In genomic region chr6:3592371-3592941, GRCh38 we compare ENCODE assay signal across 1 cellular context.
TF ChIP-seq lines count a peak whose summit lies in the region.

No MANE protein-coding gene starts in this region.

TF ChIP-seq in HEK293, 187 proteins besides CTCF, POLR2A, EP300 and RAD21 (continued from another document):
- TF ChIP-seq ZNF629 (tag by site-specific recombination; IDR thresholded peaks at IDR 0.05): 0 out of 2 replicates have a peak, but pooled peaks have one; percentile 25
- no peak for TF ChIP-seq ZNF426 (tag by site-specific recombination; IDR thresholded peaks at IDR 0.05)
- TF ChIP-seq ZNF2 (tag by site-specific recombination; IDR thresholded peaks at IDR 0.05): no peak
- no peak for TF ChIP-seq ZNF335 (tag by site-specific recombination; conservative IDR thresholded peaks at IDR 0.05)
- TF ChIP-seq ZNF26 (tag by site-specific recombination; IDR thresholded peaks at IDR 0.05): peak; percentile 38; the same call in 1 of the 2 replicates
- TF ChIP-seq ZNF692 (tag by site-specific recombination; IDR thresholded peaks at IDR 0.05): peak; percentile 40; the same call in 1 of the 2 replicates
- 0 out of 2 replicates have a peak, but pooled peaks have one; percentile 25 for TF ChIP-seq ZNF600 (tag by site-specific recombination; IDR thresholded peaks at IDR 0.05)
- 0 out of 2 replicates have a peak, but pooled peaks have one; percentile 9 for TF ChIP-seq ATF2 (tag by site-specific recombination; IDR thresholded peaks at IDR 0.05; ENCODE audit: low read depth)
- TF ChIP-seq PRDM10 (tag by site-specific recombination; IDR thresholded peaks at IDR 0.05): peak; percentile 24; the same call in 1 of the 2 replicates
